Comparison of ENCODE assay signal across 9 cellular contexts in the genomic region with DNA sequence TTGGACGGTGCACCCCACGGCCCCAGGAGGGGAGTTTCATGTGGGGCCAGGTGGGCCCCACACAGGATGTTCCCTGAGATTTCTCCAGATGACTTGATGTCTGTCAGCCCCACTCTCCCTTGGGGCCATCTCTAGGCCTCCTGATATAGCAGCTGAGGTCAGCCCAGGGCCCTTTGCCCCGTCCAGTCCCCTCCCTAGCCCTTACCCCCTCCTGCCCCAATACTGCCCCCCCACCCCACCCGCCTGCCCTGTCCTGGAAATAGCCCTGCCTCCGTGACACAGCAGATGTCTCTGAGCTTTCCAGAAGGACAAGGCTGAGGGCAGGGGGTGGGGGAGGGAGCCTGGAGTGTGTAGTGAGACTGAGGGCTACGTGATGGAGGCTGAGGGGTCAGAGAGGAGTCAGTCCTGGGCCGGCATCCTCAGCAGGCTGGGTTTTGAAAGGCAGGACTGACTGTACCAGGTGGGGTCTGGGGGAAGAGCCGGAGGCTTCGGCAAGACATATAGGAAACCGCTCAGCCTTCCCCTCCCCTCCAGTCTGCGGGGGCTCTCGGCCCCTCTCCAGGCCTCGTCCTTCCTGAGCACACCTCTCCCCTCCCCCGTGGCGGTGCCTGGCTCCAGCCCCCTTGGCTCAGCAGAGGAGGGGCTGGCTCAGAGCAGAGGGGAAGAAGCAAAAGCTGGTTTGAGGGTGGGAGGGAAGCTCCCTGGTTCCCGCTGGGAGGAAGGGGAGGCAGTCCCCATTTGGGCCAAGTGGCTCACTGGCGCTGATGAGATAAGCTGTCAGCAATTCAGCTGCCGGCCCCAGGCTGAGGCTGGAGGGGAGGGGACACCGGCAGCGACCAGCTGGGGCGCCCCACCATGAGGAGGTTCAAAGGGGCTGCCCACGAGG. TPM values are rescaled to one million over a fixed set of nuclear protein-coding genes. Genes with fewer than 3 reads are reported as not detected.
A peak's percentile ranks its signal among the peaks of the same experiment; 100 is the strongest.
DNase-seq lines count a peak whose midpoint lies in the region; ATAC-seq lines count a peak whose summit lies in the region.
"Had no signal": no experiment of that assay in that cellular context is flagged by ENCODE, and none has a peak within 500 bp of the region (broad histone marks: within the 10 kb centered on the region; RNA-seq: fewer than 3 reads in every experiment).

No MANE protein-coding gene starts in this region.

- no peaks in the 10 kb centered on the region for H3K9me3 ChIP-seq in SJCRH30 (replicated peaks)

- intact Hi-C loops in left ventricle myocardium superior (cut with micrococcal nuclease), result no loop called here

- peaks cover 30% of the 10 kb centered on the region for H3K36me3 ChIP-seq in SJCRH30

- DNase-seq in GDM1 (lab: John Stamatoyannopoulos, UW) (peak; percentile 67), SJCRH30 (peak; percentile 95 to 97), left ventricle myocardium superior (peak; percentile 74), skeletal muscle cell (ENCODE audit: low read depth) (peak; percentile 43), 8988T (no peak), NCI-H345 treated with DMSO at 0.1 percent for 48 hours (lab: John Stamatoyannopoulos, UW; ENCODE audit: unreplicated experiment) (no peak), SKM-1 treated with dmso at 0.1 percent for 144 hours (lab: John Stamatoyannopoulos, UW; ENCODE audit: unreplicated experiment) (no peak)

- no peaks in the 10 kb centered on the region for H3K27me3 ChIP-seq in SJCRH30

- peak overlapping the region; percentile 100 for H3K27ac ChIP-seq in SJCRH30

- H3K4me3 ChIP-seq in SJCRH30 (peak overlapping the region; percentile 99), skeletal muscle cell (ENCODE audit: low read depth, low read length) (peak overlapping the region; percentile 98)

- ATAC-seq in left ventricle myocardium superior (peak; percentile 18), HG03025 (IDR thresholded peaks at IDR 0.05; ENCODE audit: low FRiP score, unreplicated experiment) (no peak)

- peaks cover 52% of the 10 kb centered on the region for H3K4me1 ChIP-seq in SJCRH30

RNA-seq across cellular contexts. Expression of a gene that starts 2.0 kb away (rescaled TPM):
- total RNA-seq in SJCRH30 (2014; rRNA removed; shearing (Covaris generic)), result 158 and 172 TPM in 2 replicates
- 591 TPM for total RNA-seq in left ventricle myocardium superior
- total RNA-seq: natural killer cell treated with Interleukin-12 subunit alpha and Interleukin-12 subunit beta and Interleukin-15 and Interleukin-18, amount 100 ng/mL, for 72 hours had no signal

RNA-seq across cellular contexts. Expression of a gene that starts 30.4 kb away (rescaled TPM):
- total RNA-seq in SJCRH30 (2014; rRNA removed; shearing (Covaris generic)), result 95.8 and 115 TPM in 2 replicates
- 115 TPM for total RNA-seq in left ventricle myocardium superior

RNA-seq across cellular contexts. Expression of a gene that starts 40.5 kb away (rescaled TPM):
- 11.8 and 16.5 TPM in 2 replicates for total RNA-seq in SJCRH30 (2014; rRNA removed; shearing (Covaris generic))
- total RNA-seq in left ventricle myocardium superior, result 6.5 TPM

RNA-seq across cellular contexts. Expression of a gene that starts 56.6 kb away (rescaled TPM):
- total RNA-seq in SJCRH30 (2014; rRNA removed; shearing (Covaris generic)), result not detected in 2 replicates
- not detected for total RNA-seq in left ventricle myocardium superior
- total RNA-seq: natural killer cell treated with Interleukin-12 subunit alpha and Interleukin-12 subunit beta and Interleukin-15 and Interleukin-18, amount 100 ng/mL, for 72 hours had no signal

Comparison
In these comparisons a context has a peak if more than half of its experiments do, and no peak if none do; other contexts are left out.
1. DNase-seq: peak in GDM1 (single experiment), SJCRH30 (2 of 2), left ventricle myocardium superior (single experiment) and skeletal muscle cell (single experiment); none in 8988T (single experiment), NCI-H345 treated with DMSO at 0.1 percent for 48 hours (single experiment) and SKM-1 treated with dmso at 0.1 percent for 144 hours (single experiment).